In the genomic region with DNA sequence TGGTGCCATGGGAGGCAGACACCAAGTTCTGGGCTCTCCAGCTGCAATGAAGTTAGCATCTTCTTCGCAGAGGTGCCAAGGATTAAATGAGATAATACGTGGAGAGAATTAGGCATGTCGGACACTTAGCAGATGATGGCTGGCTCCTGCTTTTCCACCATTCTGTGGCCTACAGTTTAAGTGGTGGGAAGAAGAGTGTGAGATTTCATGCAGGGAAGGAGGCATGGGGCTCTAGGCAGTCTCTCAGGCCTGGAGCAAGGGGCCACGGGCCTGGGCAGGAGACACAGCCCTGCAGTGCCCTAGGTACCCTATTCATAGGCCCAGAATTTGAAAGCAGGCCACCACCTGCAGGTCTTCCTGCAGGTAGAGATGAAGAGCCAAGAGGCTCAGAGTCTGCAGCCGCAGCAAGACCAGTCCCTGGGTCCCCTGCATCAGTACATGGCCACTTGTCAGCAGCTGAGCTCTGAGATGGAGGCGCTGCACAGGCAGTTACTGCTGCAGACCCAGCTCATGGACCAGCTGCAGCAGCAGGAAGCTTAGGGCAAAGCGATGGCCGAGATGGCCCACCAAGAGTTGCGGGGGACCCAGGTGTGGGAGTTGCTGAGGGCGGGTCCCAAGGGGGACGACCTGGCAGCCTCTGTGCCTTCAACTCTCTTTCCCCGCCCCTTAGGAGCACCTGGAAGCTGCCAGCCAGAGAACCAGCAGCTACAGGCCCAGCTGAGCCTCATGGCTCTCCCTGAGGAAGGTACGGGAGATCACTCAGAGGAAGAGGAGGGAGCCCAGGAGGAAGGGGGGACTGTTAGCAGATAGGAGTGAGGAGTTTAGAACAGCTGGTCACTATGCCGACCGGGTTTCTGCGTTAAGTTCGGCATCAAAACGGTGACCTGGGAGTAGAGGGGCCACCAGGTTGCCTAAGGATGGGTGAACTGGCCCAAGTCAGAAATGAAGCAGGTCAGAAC, we compare ENCODE assay signal across 27 cellular contexts. TPM values are rescaled to one million over a fixed set of nuclear protein-coding genes. Genes with fewer than 3 reads are reported as not detected.
"Had no signal": no experiment of that assay in that cellular context is flagged by ENCODE, and none has a peak within 500 bp of the region (broad histone marks: within the 10 kb centered on the region; RNA-seq: fewer than 3 reads in every experiment).

No MANE protein-coding gene starts in this region.

- H3K36me3 ChIP-seq: neural progenitor cell, ovary, right lobe of liver, sigmoid colon, stomach, thoracic aorta, thyroid gland, tibial nerve, upper lobe of left lung had no signal

- H3K27ac Mint-ChIP-seq: natural killer cell; nephron; neural progenitor cell; progenitor cell of endocrine pancreas; stimulated activated effector memory CD8-positive, alpha-beta T cell treated with anti-CD3 and anti-CD28 coated beads, Interleukin-12 subunit alpha, Interleukin-12 subunit beta, amount 100 ng/mL, for 72 hours; stimulated activated naive B cell treated with anti-CD40 and anti-IgM and Interleukin-4, amounts not matched to agents 10 μg/mL and 1 μg/mL and 100 μg/mL, for 72 hours; stimulated activated naive CD8-positive, alpha-beta T cell treated with anti-CD3 and anti-CD28 coated beads, Interleukin-15, Interleukin-2, amounts not matched to agents 100 ng/mL and 50 ng/mL, for 24 hours had no signal

- H3K36me3 Mint-ChIP-seq: natural killer cell; stimulated activated effector memory CD8-positive, alpha-beta T cell treated with anti-CD3 and anti-CD28 coated beads, Interleukin-12 subunit alpha, Interleukin-12 subunit beta, amount 100 ng/mL, for 72 hours had no signal

- H3K27ac ChIP-seq: neural progenitor cell, ovary, parathyroid adenoma, psoas muscle, right lobe of liver, sigmoid colon, stomach, thoracic aorta, thyroid gland, tibial nerve, upper lobe of left lung had no signal

- ATAC-seq: naive thymus-derived CD4-positive, alpha-beta T cell; natural killer cell; psoas muscle; right lobe of liver; stimulated activated effector memory CD8-positive, alpha-beta T cell treated with anti-CD3 and anti-CD28 coated beads, Interleukin-12 subunit alpha, Interleukin-12 subunit beta, amount 100 ng/mL, for 72 hours; stimulated activated naive B cell treated with anti-CD40 and anti-IgM and Interleukin-4, amounts not matched to agents 10 μg/mL and 1 μg/mL and 100 μg/mL, for 72 hours had no signal

- H3K27me3 Mint-ChIP-seq: progenitor cell of endocrine pancreas; stimulated activated naive CD8-positive, alpha-beta T cell treated with anti-CD3 and anti-CD28 coated beads, Interleukin-15, Interleukin-2, amounts not matched to agents 100 ng/mL and 50 ng/mL, for 24 hours had no signal

- H3K4me1 ChIP-seq: neural progenitor cell, parathyroid adenoma, psoas muscle, right lobe of liver, sigmoid colon, stomach, thyroid gland, tibial nerve had no signal

- DNase-seq: naive thymus-derived CD4-positive, alpha-beta T cell; natural killer cell; occipital lobe; ovary; psoas muscle; right lobe of liver; sigmoid colon; small intestine; stimulated activated CD4-positive, alpha-beta T cell treated with anti-CD3 and anti-CD28 coated beads, Interleukin-15, amount 100 ng/mL, for 24 hours; stimulated activated CD4-positive, alpha-beta T cell treated with anti-CD3 and anti-CD28 coated beads, Interleukin-2, amount 100 ng/mL, for 24 hours; stimulated activated CD4-positive, alpha-beta T cell treated with anti-CD3 and anti-CD28 coated beads, Interleukin-2, amount 100 ng/mL, for 48 hours; stimulated activated CD4-positive, alpha-beta T cell treated with anti-CD3 and anti-CD28 coated beads, Interleukin-4, amount 100 ng/mL, for 24 hours; stimulated activated naive B cell treated with anti-CD40 and anti-IgM and Interleukin-4, amounts not matched to agents 10 μg/mL and 1 μg/mL and 100 μg/mL, for 72 hours; stimulated activated naive CD4-positive, alpha-beta T cell treated with Interleukin-2 at 50 U/mL for 16 hours; stomach; thyroid gland; trophoblast cell; upper lobe of left lung had no signal

- H3K4me3 Mint-ChIP-seq: naive thymus-derived CD4-positive, alpha-beta T cell; natural killer cell; nephron; neural progenitor cell; stimulated activated effector memory CD8-positive, alpha-beta T cell treated with anti-CD3 and anti-CD28 coated beads, Interleukin-12 subunit alpha, Interleukin-12 subunit beta, amount 100 ng/mL, for 72 hours; stimulated activated naive B cell treated with anti-CD40 and anti-IgM and Interleukin-4, amounts not matched to agents 10 μg/mL and 1 μg/mL and 100 μg/mL, for 72 hours; stimulated activated naive CD8-positive, alpha-beta T cell treated with anti-CD3 and anti-CD28 coated beads, Interleukin-15, Interleukin-2, amounts not matched to agents 100 ng/mL and 50 ng/mL, for 24 hours had no signal

- H3K4me1 Mint-ChIP-seq: naive thymus-derived CD4-positive, alpha-beta T cell; natural killer cell; nephron; neural progenitor cell; stimulated activated effector memory CD8-positive, alpha-beta T cell treated with anti-CD3 and anti-CD28 coated beads, Interleukin-12 subunit alpha, Interleukin-12 subunit beta, amount 100 ng/mL, for 72 hours; stimulated activated naive B cell treated with anti-CD40 and anti-IgM and Interleukin-4, amounts not matched to agents 10 μg/mL and 1 μg/mL and 100 μg/mL, for 72 hours had no signal

- H3K27me3 ChIP-seq: neural progenitor cell, ovary, right lobe of liver, thyroid gland, tibial nerve, upper lobe of left lung had no signal

- H3K4me3 ChIP-seq: neural progenitor cell, ovary, psoas muscle, right lobe of liver, sigmoid colon, stomach, thoracic aorta, thyroid gland, tibial nerve, upper lobe of left lung had no signal

- H3K9me3 ChIP-seq: ovary, psoas muscle, right lobe of liver, thoracic aorta, thyroid gland had no signal

RNA-seq across cellular contexts. Expression of a gene that starts 33.2 kb away (rescaled TPM):
- total RNA-seq: progenitor cell of endocrine pancreas, thoracic aorta had no signal
- polyA plus RNA-seq: neural cell had no signal
